Comparison of ENCODE assay signal across 17 cellular contexts in the genomic region with DNA sequence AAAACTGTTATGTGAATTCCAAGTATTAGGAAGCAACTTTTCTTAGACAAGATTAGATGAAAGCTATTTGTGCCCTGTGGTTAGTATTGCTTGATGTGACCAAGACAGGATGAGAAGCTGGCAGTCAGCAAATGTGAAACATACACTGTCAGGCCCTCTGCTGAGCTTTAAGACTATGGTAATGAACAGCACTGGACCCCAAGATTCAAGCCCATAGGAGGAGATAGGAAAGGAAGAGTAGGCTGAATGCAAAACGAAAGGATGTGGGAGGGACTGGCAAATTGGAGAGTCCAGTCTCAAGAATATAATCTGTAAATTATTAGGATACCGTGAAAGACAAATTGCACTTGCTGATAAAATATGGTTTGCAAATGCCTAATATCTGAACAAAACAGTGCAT.
"Had no signal": no experiment of that assay in that cellular context is flagged by ENCODE, and none has a peak within 500 bp of the region (broad histone marks: within the 10 kb centered on the region; RNA-seq: fewer than 3 reads in every experiment).

No MANE protein-coding gene starts in this region.

- H2AFZ ChIP-seq: hepatocyte had no signal

- H3K4me2 ChIP-seq: hepatocyte had no signal

- H3K27ac Mint-ChIP-seq: endodermal cell, nephron had no signal

- H3K27ac ChIP-seq: dorsolateral prefrontal cortex, hepatocyte, left ventricle myocardium inferior, prostate gland had no signal

- H3K9me3 Mint-ChIP-seq: endodermal cell, nephron had no signal

- FAIRE-seq: kidney, small intestine had no signal

- H3K27me3 ChIP-seq: dorsolateral prefrontal cortex, hepatocyte had no signal

- H3K4me3 ChIP-seq: dorsolateral prefrontal cortex, hepatocyte, left ventricle myocardium inferior, prostate gland had no signal

- H3K4me3 Mint-ChIP-seq: endodermal cell, nephron had no signal

- H3K36me3 ChIP-seq: prostate gland had no signal

- H3K9me3 ChIP-seq: left ventricle myocardium inferior, prostate gland had no signal

- DNase-seq: activated CD4-positive, CD25-positive, alpha-beta regulatory T cell treated with anti-CD3 and anti-CD28 coated beads, Interleukin-2, amount 50 U/mL, for 72 hours; activated gamma-delta T cell treated with Interleukin-2 at 50 U/mL for 16 hours; activated T-cell treated with anti-CD3 and anti-CD28 coated beads, Interleukin-2, amount 50 U/mL, for 1 hour; aorta; dorsolateral prefrontal cortex; endodermal cell; kidney; left ventricle myocardium inferior; mesenchymal stem cell; right cardiac atrium; small intestine; stimulated activated CD4-positive, alpha-beta T cell treated with anti-CD3 and anti-CD28 coated beads, Interleukin-4, amount 100 ng/mL, for 24 hours; stimulated activated naive CD4-positive, alpha-beta T cell treated with Interleukin-2 at 50 U/mL for 16 hours; trophoblast cell had no signal

- H3K4me1 Mint-ChIP-seq: endodermal cell had no signal

- H3K79me2 ChIP-seq: hepatocyte had no signal

- H3K4me1 ChIP-seq: prostate gland had no signal
